In genomic region chr2:165573534-165574461, GRCh38 we compare ENCODE assay signal across 1 cellular context.
TF ChIP-seq lines count a peak whose summit lies in the region.

No MANE protein-coding gene starts in this region.

TF ChIP-seq in H1, 55 proteins besides CTCF, POLR2A, EP300 and RAD21:
- TF ChIP-seq SAP30 (IDR thresholded peaks at IDR 0.05; ENCODE audit: insufficient read depth, insufficient replicate concordance, low read length) (peak; percentile 78), HDAC2 (IDR thresholded peaks at IDR 0.05; ENCODE audit: borderline replicate concordance in 1 of 2, low read depth in 2 of 2, low read length in 2 of 2) (peak in 1 of 2 experiments; percentile 74; a peak in 2 of 4 replicates), SIN3A (conservative IDR thresholded peaks at IDR 0.05 in 1 of 2, IDR thresholded peaks at IDR 0.05 in 1 of 2; ENCODE audit: low read depth in 1 of 2, low read length in 2 of 2) (peak in 1 of 2 experiments; percentile 77; a peak in 2 of 4 replicates), NANOG (IDR thresholded peaks at IDR 0.05; ENCODE audit: insufficient read depth, low read depth, low read length, poor library complexity, severe bottlenecking) (no peak), ASH2L (IDR thresholded peaks at IDR 0.05; ENCODE audit: low read length) (peak; percentile 36)
TF ChIP-seq in H1: peak in this region for 4.
